Comparison of ENCODE assay signal across 8 cellular contexts in the genomic region with DNA sequence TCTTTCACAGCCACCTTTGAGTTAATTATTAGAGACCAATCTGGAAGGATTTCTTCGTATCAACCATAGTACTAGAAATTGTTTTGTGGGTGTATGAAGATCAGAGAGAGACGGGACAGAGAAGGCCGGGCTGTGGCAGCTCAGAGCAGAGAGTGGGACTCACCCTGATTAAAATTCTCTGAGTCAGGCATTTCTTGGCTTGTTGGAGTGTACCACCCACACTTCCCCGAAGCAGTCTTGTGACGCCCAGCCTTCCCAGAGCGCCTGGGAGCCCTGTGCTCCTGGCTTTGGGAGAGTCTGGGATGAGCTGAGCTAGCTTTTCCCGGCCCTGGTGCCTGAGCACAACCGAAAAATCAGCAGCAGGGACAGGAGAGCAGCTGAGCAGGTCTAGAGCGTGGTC. TPM values are rescaled to one million over a fixed set of nuclear protein-coding genes. Genes with fewer than 3 reads are reported as not detected.
DNase-seq lines count a peak whose midpoint lies in the region; ATAC-seq and TF ChIP-seq lines count a peak whose summit lies in the region.

No MANE protein-coding gene starts in this region.

- peaks cover 25 to 49% of the 10 kb centered on the region in 2 donors for H3K4me1 Mint-ChIP-seq in stimulated activated naive B cell treated with anti-CD40 and anti-IgM and Interleukin-4, amounts not matched to agents 10 μg/mL and 1 μg/mL and 100 μg/mL, for 72 hours
- H3K4me1 Mint-ChIP-seq in natural killer cell = peaks cover 8 to 26% of the 10 kb centered on the region in 2 donors

- H3K4me3 ChIP-seq in HEK293 (ENCODE audit: low read depth, low read length) (no peak overlapping the region), choroid plexus epithelial cell (ENCODE audit: low read depth, low read length) (no peak overlapping the region)

- H3K4me3 Mint-ChIP-seq in stimulated activated naive B cell treated with anti-CD40 and anti-IgM and Interleukin-4, amounts not matched to agents 10 μg/mL and 1 μg/mL and 100 μg/mL, for 72 hours = no peak overlapping the region
- no peak overlapping the region for H3K4me3 Mint-ChIP-seq in natural killer cell

- POLR2A ChIA-PET in HEK293 (lab: Yijun Ruan, JAX) = no interaction called here

- CTCF ChIA-PET in HEK293 (lab: Yijun Ruan, JAX) = no interaction called here

- H3K36me3 ChIP-seq in HEK293 (ENCODE audit: control insufficient read depth in 2 of 2, insufficient read depth in 1 of 2, low read length in 2 of 2) = peaks cover 0 to 14% of the 10 kb centered on the region in 2 experiments; a peak in 2 of 3 replicates

- H3K9me3 ChIP-seq in HEK293 (ENCODE audit: control insufficient read depth, insufficient read depth, low read depth, low read length) = no peaks in the 10 kb centered on the region

- no peak overlapping the region for H3K27ac ChIP-seq in HEK293 (ENCODE audit: extremely low read depth, low read depth, low read length)
- peak overlapping the region; percentile 71 for H3K27ac ChIP-seq in layer of hippocampus (ENCODE audit: low read depth, low read length)

- DNase-seq in choroid plexus epithelial cell (ENCODE audit: low read depth) = peak; percentile 80
- no peak for DNase-seq in stimulated activated naive B cell treated with anti-CD40 and anti-IgM and Interleukin-4, amounts not matched to agents 10 μg/mL and 1 μg/mL and 100 μg/mL, for 72 hours
- no peak for DNase-seq in GM20000 (ENCODE audit: low spot score)
- DNase-seq in natural killer cell = no peak
- DNase-seq in NK-92 (lab: John Stamatoyannopoulos, UW; ENCODE audit: unreplicated experiment) = no peak

- TF ChIP-seq CTCF in HEK293 (tag by site-specific recombination; IDR thresholded peaks at IDR 0.05) (no peak), choroid plexus epithelial cell (conservative IDR thresholded peaks at IDR 0.05; ENCODE audit: low read depth, low read length) (no peak), GM20000 (IDR thresholded peaks at IDR 0.05; ENCODE audit: extremely low read depth, missing control alignments) (no peak), natural killer cell (IDR thresholded peaks at IDR 0.05) (no peak)

- peak overlapping the region; percentile 65 for H3K27ac Mint-ChIP-seq in stimulated activated naive B cell treated with anti-CD40 and anti-IgM and Interleukin-4, amounts not matched to agents 10 μg/mL and 1 μg/mL and 100 μg/mL, for 72 hours
- H3K27ac Mint-ChIP-seq in natural killer cell = no peak overlapping the region

- no peaks in the 10 kb centered on the region for H3K27me3 Mint-ChIP-seq in stimulated activated naive B cell treated with anti-CD40 and anti-IgM and Interleukin-4, amounts not matched to agents 10 μg/mL and 1 μg/mL and 100 μg/mL, for 72 hours
- H3K27me3 Mint-ChIP-seq in natural killer cell (ENCODE audit: low read depth in 2 of 2) = no peaks in the 10 kb centered on the region

- no peaks in the 10 kb centered on the region for H3K9me3 Mint-ChIP-seq in stimulated activated naive B cell treated with anti-CD40 and anti-IgM and Interleukin-4, amounts not matched to agents 10 μg/mL and 1 μg/mL and 100 μg/mL, for 72 hours
- H3K9me3 Mint-ChIP-seq in natural killer cell = no peaks in the 10 kb centered on the region

- no peak for ATAC-seq in stimulated activated naive B cell treated with anti-CD40 and anti-IgM and Interleukin-4, amounts not matched to agents 10 μg/mL and 1 μg/mL and 100 μg/mL, for 72 hours (replicated peaks)
- no peak for ATAC-seq in GM21447 (IDR thresholded peaks at IDR 0.05; ENCODE audit: unreplicated experiment)
- ATAC-seq in natural killer cell = no peak

- H3K36me3 Mint-ChIP-seq in stimulated activated naive B cell treated with anti-CD40 and anti-IgM and Interleukin-4, amounts not matched to agents 10 μg/mL and 1 μg/mL and 100 μg/mL, for 72 hours = peaks cover 18 to 44% of the 10 kb centered on the region in 2 donors
- H3K36me3 Mint-ChIP-seq in natural killer cell = no peaks in the 10 kb centered on the region

- H3K27me3 ChIP-seq in layer of hippocampus (ENCODE audit: control insufficient read depth, insufficient read depth, low read length) = no peaks in the 10 kb centered on the region

- intact Hi-C loops in natural killer cell (cut with micrococcal nuclease) = no loop called here

- no peaks in the 10 kb centered on the region for H3K4me1 ChIP-seq in HEK293 (ENCODE audit: control insufficient read depth, insufficient read depth, low read length)

TF ChIP-seq in HEK293, 187 proteins besides CTCF, POLR2A, EP300 and RAD21:
- TF ChIP-seq ZFHX2 (tag by site-specific recombination; conservative IDR thresholded peaks at IDR 0.05) (peak; percentile 71), ZNF677 (tag by site-specific recombination; IDR thresholded peaks at IDR 0.05) (no peak), ZFP3 (tag by site-specific recombination; IDR thresholded peaks at IDR 0.05; ENCODE audit: low read depth) (no peak), EGR2 (tag by site-specific recombination; IDR thresholded peaks at IDR 0.05; ENCODE audit: low read depth) (peak; percentile 57), ZBTB17 (tag by site-specific recombination; IDR thresholded peaks at IDR 0.05) (peak; percentile 29; the same call in 1 of the 2 replicates), ZNF157 (tag by site-specific recombination; IDR thresholded peaks at IDR 0.05) (no peak)
- TF ChIP-seq, protein P1, sequence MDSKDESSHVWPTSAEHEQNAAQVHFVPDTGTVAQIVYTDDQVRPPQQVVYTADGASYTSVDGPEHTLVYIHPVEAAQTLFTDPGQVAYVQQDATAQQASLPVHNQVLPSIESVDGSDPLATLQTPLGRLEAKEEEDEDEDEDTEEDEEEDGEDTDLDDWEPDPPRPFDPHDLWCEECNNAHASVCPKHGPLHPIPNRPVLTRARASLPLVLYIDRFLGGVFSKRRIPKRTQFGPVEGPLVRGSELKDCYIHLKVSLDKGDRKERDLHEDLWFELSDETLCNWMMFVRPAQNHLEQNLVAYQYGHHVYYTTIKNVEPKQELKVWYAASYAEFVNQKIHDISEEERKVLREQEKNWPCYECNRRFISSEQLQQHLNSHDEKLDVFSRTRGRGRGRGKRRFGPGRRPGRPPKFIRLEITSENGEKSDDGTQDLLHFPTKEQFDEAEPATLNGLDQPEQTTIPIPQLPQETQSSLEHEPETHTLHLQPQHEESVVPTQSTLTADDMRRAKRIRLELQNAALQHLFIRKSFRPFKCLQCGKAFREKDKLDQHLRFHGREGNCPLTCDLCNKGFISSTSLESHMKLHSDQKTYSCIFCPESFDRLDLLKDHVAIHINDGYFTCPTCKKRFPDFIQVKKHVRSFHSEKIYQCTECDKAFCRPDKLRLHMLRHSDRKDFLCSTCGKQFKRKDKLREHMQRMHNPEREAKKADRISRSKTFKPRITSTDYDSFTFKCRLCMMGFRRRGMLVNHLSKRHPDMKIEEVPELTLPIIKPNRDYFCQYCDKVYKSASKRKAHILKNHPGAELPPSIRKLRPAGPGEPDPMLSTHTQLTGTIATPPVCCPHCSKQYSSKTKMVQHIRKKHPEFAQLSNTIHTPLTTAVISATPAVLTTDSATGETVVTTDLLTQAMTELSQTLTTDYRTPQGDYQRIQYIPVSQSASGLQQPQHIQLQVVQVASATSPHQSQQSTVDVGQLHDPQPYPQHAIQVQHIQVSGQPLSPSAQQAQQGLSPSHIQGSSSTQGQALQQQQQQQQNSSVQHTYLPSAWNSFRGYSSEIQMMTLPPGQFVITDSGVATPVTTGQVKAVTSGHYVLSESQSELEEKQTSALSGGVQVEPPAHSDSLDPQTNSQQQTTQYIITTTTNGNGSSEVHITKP (tag by site-specific recombination; IDR thresholded peaks at IDR 0.05) = peak; percentile 92
- TF ChIP-seq, protein P2, sequence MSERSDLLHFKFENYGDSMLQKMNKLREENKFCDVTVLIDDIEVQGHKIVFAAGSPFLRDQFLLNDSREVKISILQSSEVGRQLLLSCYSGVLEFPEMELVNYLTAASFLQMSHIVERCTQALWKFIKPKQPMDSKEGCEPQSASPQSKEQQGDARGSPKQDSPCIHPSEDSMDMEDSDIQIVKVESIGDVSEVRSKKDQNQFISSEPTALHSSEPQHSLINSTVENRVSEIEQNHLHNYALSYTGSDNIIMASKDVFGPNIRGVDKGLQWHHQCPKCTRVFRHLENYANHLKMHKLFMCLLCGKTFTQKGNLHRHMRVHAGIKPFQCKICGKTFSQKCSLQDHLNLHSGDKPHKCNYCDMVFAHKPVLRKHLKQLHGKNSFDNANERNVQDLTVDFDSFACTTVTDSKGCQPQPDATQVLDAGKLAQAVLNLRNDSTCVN (tag by site-specific recombination; optimal IDR thresholded peaks at IDR 0.05) = no peak

RNA-seq across cellular contexts. Expression of a gene that starts 19.4 kb away (rescaled TPM):
- 10 to 100 TPM; 47.8 to 61.0 (median 50.9) TPM for total RNA-seq in natural killer cell

RNA-seq across cellular contexts. Expression of a gene that starts 32.5 kb away (rescaled TPM):
- 1 to 10 TPM in 2 of 3 donors, under 1 TPM in 1; 0.73 to 1.8 (median 1.6) TPM for total RNA-seq in natural killer cell

RNA-seq across cellular contexts. Expression of a gene that starts 38.7 kb away (rescaled TPM):
- total RNA-seq in natural killer cell = not detected

RNA-seq across cellular contexts. Expression of a gene that starts 55.0 kb away (rescaled TPM):
- under 1 TPM in 1 of 3 donors, not detected in 2; 0.39 TPM for total RNA-seq in natural killer cell
